In the genomic region with DNA sequence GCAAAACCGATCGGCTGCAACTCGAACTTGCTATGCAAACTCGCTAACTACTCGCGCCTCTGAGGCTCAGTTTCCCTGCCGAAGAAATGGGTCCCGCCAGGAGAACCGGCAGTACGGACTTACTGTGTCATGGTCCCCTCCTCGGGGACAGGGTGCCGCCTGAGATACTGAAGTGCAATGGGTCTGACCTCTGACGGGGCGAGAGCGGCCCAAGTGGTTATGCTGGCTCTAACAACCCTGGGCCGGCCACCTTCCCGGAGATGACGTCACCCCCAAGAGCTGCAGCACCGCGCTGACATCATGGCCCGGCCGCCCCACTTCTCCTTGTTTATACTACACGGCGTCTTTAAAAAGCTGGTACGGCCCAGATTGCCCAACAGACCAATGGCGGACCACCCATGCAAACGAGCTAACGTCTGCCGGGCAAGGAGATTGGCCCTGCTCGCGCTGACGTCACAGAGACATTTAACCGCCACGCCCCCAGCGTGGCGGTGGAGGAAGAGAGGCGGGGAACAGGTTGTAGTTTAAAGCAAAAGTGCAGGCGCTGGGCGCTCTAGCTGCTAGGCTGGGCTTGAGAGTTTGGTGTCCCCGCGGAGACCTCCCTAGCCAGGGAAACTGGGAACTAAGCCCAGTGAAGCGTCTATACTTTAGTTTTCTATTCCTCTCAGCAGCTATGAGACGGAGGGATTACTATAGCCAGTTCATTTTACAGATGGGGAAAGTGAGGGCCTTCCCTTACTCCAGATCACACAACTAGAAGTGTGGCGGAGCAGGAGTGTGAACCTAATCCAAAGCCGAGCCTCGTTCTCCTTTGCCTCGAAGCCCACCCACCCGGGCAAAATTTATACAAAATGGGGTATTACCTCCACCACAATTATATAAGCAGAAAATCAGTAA, we compare ENCODE assay signal across 8 cellular contexts. TPM values are rescaled to one million over a fixed set of nuclear protein-coding genes. Genes with fewer than 3 reads are reported as not detected.
DNase-seq lines count a peak whose midpoint lies in the region; ATAC-seq and TF ChIP-seq lines count a peak whose summit lies in the region.

No MANE protein-coding gene starts in this region.

- peaks cover 72% of the 10 kb centered on the region for H3K4me1 Mint-ChIP-seq in activated CD4-positive, alpha-beta T cell treated with anti-CD3 and anti-CD28 coated beads, Interleukin-2, amount 10 ng/mL, durations not matched to agents 24 days and 14 days

- TF ChIP-seq CTCF in BE2C (IDR thresholded peaks at IDR 0.05; ENCODE audit: low read depth, low read length) (no peak), colonic mucosa (IDR thresholded peaks at IDR 0.05) (no peak)

- H3K4me3 ChIP-seq in BE2C (ENCODE audit: low read depth, low read length) (peak overlapping the region; percentile 99), colonic mucosa (peak overlapping the region; percentile 81)

- peak overlapping the region; percentile 91 to 99 for H3K9ac ChIP-seq in colonic mucosa (ENCODE audit: low read depth in 2 of 2, low read length in 2 of 2)

- DNase-seq in BE2C (peak; percentile 98), NCI-H526 (lab: John Stamatoyannopoulos, UW) (peak; percentile 94 to 97), colonic mucosa (peak; percentile 98), kidney tubule cell (ENCODE audit: low spot score) (peak; percentile 100)
- peak; percentile 99 for DNase-seq in activated CD4-positive, alpha-beta T cell treated with anti-CD3 and anti-CD28 coated beads, Interleukin-2, amount 10 ng/mL, durations not matched to agents 24 days and 14 days
- DNase-seq in stimulated activated CD4-positive, alpha-beta T cell treated with anti-CD3 and anti-CD28 coated beads, Interleukin-1b, Interleukin-23, amount 100 ng/mL, for 24 hours (ENCODE audit: low read depth in 4 of 4, low spot score in 1 of 4), result peak; percentile 88 to 96 (median 93)

- H3K4me1 ChIP-seq in BE2C (peaks cover 29% of the 10 kb centered on the region), colonic mucosa (peaks cover 30% of the 10 kb centered on the region)

- ATAC-seq in GM19328 (IDR thresholded peaks at IDR 0.05; ENCODE audit: unreplicated experiment) (peak; percentile 69), HG03469 (IDR thresholded peaks at IDR 0.05; ENCODE audit: unreplicated experiment) (peak; percentile 49)

- peak overlapping the region; percentile 95 for H3K27ac Mint-ChIP-seq in activated CD4-positive, alpha-beta T cell treated with anti-CD3 and anti-CD28 coated beads, Interleukin-2, amount 10 ng/mL, durations not matched to agents 24 days and 14 days

- H3K36me3 ChIP-seq in BE2C (peaks cover 20% of the 10 kb centered on the region), colonic mucosa (no peaks in the 10 kb centered on the region)

- H3K27me3 ChIP-seq in BE2C (no peaks in the 10 kb centered on the region), colonic mucosa (no peaks in the 10 kb centered on the region)

- H3K36me3 Mint-ChIP-seq in activated CD4-positive, alpha-beta T cell treated with anti-CD3 and anti-CD28 coated beads, Interleukin-2, amount 10 ng/mL, durations not matched to agents 24 days and 14 days (ENCODE audit: low read depth), result peaks cover 11% of the 10 kb centered on the region

- no peaks in the 10 kb centered on the region for H3K9me3 ChIP-seq in BE2C
- H3K9me3 ChIP-seq in colonic mucosa, result no peaks in the 10 kb centered on the region

- H3K27ac ChIP-seq in colonic mucosa, result peak overlapping the region; percentile 97

- peak overlapping the region; percentile 93 for H3K4me3 Mint-ChIP-seq in activated CD4-positive, alpha-beta T cell treated with anti-CD3 and anti-CD28 coated beads, Interleukin-2, amount 10 ng/mL, durations not matched to agents 24 days and 14 days

- no peaks in the 10 kb centered on the region for H3K9me3 Mint-ChIP-seq in activated CD4-positive, alpha-beta T cell treated with anti-CD3 and anti-CD28 coated beads, Interleukin-2, amount 10 ng/mL, durations not matched to agents 24 days and 14 days

- no peaks in the 10 kb centered on the region for H3K27me3 Mint-ChIP-seq in activated CD4-positive, alpha-beta T cell treated with anti-CD3 and anti-CD28 coated beads, Interleukin-2, amount 10 ng/mL, durations not matched to agents 24 days and 14 days

- intact Hi-C loops in activated CD4-positive, alpha-beta T cell treated with anti-CD3 and anti-CD28 coated beads, Interleukin-2, amount 10 ng/mL, durations not matched to agents 24 days and 14 days (cut with micrococcal nuclease), result loop anchor here (1.0 to 10.0 kb wide), 10 partner anchors 74 to 1016 kb away; a partner anchor contains a TSS
- intact Hi-C loops in colonic mucosa (cut with DNase I), result loop anchor here (10.0 kb wide), 1 partner anchor 123 kb away; a partner anchor contains a TSS

RNA-seq across cellular contexts. Expression of a gene that starts 0.7 kb away (rescaled TPM):
- 156 TPM for polyA plus RNA-seq in BE2C (2012; ENCODE audit: insufficient read depth, insufficient read length, low read depth)
- total RNA-seq in activated CD4-positive, alpha-beta T cell treated with anti-CD3 and anti-CD28 coated beads, Interleukin-2, amount 10 ng/mL, durations not matched to agents 24 days and 14 days, result 71.4 and 74.0 TPM in 2 replicates
- total RNA-seq in colonic mucosa, result 10 to 100 TPM; 58.2 to 67.5 TPM

RNA-seq across cellular contexts. Expression of a gene that starts 11.3 kb away (rescaled TPM):
- polyA plus RNA-seq in BE2C (2012; ENCODE audit: insufficient read depth, insufficient read length, low read depth), result 7.5 TPM
- 0.35 and 0.45 TPM in 2 replicates for total RNA-seq in activated CD4-positive, alpha-beta T cell treated with anti-CD3 and anti-CD28 coated beads, Interleukin-2, amount 10 ng/mL, durations not matched to agents 24 days and 14 days
- total RNA-seq in colonic mucosa, result 10 to 100 TPM; 42.8 to 60.2 TPM

Comparison
In these comparisons a context has a peak if more than half of its experiments do, and no peak if none do; other contexts are left out.
1. Peak in every context shown above with its lines: DNase-seq, ATAC-seq, H3K4me3 ChIP-seq and H3K27ac ChIP-seq.
2. RNA of a gene that starts 11.3 kb away (total RNA-seq): 42.8 to 60.2 TPM in colonic mucosa; 0.35 to 0.45 TPM in activated CD4-positive, alpha-beta T cell treated with anti-CD3 and anti-CD28 coated beads, Interleukin-2, amount 10 ng/mL, durations not matched to agents 24 days and 14 days; every median in the first group is over 10 times any median in the second.